1 cellular context compared by ENCODE assay signal in the genomic region with DNA sequence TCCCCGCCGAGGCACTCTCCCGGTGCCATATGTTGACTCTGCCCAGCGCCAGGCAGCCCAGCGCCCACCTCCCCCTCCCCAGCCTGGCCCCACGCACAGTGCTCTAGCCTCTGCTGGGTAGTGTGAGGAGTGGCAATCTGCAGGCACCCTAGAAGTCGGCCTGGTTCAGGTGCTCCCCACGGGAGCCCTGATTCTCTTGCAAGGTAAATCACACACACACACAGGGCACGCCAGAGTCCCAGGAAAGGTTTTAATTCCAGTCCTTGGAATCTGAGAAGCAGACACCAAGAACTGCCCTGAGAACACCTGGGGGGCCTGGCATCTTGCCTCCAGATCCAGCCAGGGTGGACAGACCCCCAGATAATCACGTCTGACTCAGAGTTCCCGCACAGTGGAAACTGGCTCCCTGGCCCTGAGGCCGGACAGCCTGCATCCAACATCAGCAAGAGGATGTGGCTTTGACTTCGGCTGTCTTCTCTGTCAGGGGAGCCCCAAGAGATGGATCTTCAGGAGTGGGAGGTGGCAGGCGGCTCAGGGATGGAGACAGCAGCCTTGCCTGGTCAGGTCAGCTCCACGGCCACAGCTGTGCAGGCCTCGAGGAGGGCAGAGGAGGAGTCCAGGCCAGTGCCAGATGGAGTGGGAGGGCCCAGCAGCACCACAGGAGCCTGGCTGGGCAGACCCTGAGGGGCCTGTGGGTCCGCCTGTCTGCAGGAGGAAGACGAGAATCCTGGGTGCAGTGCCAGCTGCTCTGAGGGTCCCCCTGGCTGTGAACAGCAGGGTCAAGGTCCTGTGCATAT.
A peak's percentile ranks its signal among the peaks of the same experiment; 100 is the strongest.
TF ChIP-seq lines count a peak whose summit lies in the region.

No MANE protein-coding gene starts in this region.

TF ChIP-seq in SK-N-SH, 30 proteins besides CTCF, POLR2A, EP300 and RAD21 (continued from another document):
- TF ChIP-seq ZBTB33 (IDR thresholded peaks at IDR 0.05; ENCODE audit: borderline replicate concordance, low read depth) (no peak), NRF1 (IDR thresholded peaks at IDR 0.05; ENCODE audit: low read depth, low read length) (no peak), RFX5 (IDR thresholded peaks at IDR 0.05; ENCODE audit: low read length) (0 out of 2 replicates have a peak, but pooled peaks have one; percentile 4), TCF12 (IDR thresholded peaks at IDR 0.05) (no peak; the same call in 1 of the 2 replicates), MXI1 (IDR thresholded peaks at IDR 0.05; ENCODE audit: low read depth, low read length) (no peak), RCOR1 (IDR thresholded peaks at IDR 0.05; ENCODE audit: low read length) (no peak), USF2 (IDR thresholded peaks at IDR 0.05; ENCODE audit: borderline replicate concordance, low read depth, low read length) (no peak)
- TF ChIP-seq, protein P1, sequence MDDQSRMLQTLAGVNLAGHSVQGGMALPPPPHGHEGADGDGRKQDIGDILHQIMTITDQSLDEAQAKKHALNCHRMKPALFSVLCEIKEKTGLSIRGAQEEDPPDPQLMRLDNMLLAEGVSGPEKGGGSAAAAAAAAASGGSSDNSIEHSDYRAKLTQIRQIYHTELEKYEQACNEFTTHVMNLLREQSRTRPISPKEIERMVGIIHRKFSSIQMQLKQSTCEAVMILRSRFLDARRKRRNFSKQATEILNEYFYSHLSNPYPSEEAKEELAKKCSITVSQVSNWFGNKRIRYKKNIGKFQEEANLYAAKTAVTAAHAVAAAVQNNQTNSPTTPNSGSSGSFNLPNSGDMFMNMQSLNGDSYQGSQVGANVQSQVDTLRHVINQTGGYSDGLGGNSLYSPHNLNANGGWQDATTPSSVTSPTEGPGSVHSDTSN (IDR thresholded peaks at IDR 0.05): no peak
